7 cellular contexts compared by ENCODE assay signal in the genomic region with DNA sequence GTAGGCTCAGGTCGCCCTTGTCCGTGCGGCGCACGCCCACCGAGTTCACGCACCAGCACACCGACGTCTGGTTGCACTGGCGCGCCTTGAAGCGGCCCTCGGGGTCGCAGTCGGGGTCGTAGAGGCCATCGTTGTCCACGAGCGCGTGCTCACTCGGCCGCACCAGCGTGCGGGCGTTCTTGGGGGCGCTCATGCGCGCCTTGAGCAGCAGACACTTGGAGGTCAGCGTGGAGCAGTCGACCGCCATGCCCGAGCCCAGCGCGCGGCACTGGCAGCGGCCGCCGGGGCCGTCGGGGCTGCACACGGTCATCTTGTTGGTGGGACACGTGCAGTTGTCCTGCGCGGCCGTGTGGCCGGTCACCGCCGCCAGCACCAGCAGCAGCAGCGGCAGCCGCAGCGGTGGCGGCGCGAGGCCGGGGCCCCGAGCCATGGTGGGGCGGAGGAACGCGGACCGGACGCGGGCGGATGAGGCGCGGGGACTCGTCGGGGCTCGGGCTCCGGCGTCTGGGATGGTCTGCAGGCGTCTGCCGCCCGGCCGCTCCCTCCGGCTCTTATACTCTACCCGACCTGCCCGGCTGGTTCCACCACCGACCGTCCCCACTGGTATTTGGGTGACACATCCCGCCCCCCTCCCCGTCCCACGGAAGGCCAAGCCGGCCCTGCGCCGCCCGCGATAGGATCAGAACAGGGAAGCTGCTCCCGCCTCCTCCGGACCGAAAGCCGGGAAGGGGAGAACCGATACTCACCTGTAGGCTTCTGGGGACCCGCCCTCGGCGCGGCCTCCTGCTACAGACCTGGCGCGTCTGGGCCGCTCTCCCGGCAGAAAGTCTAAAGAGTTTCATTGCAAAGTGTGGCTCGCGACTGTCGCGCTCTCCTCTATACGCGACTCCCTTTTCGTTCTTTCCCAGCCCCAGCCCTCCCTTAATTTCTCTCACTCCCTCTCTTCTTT. TPM values are rescaled to one million over a fixed set of nuclear protein-coding genes. Genes with fewer than 3 reads are reported as not detected.
A peak's percentile ranks its signal among the peaks of the same experiment; 100 is the strongest.
DNase-seq lines count a peak whose midpoint lies in the region; ATAC-seq, FAIRE-seq and TF ChIP-seq lines count a peak whose summit lies in the region.

TACSTD2 (minus strand) TSS at position 526 of the 949 bp plus-strand sequence; CDS start at position 430, 96 bp downstream.

- H3K27me3 ChIP-seq in bronchial epithelial cell (ENCODE audit: control insufficient read depth, insufficient read depth, low read length), result no peaks in the 10 kb centered on the region
- H3K27me3 ChIP-seq in subcutaneous abdominal adipose tissue (ENCODE audit: control insufficient read depth in 5 of 5, insufficient read depth in 4 of 5, low read length in 5 of 5), result peaks cover 5 to 30% (median 30%) of the 10 kb centered on the region in 5 donors

- peaks cover 0 to 27% (median 18%) of the 10 kb centered on the region in 5 donors for H3K4me1 ChIP-seq in subcutaneous abdominal adipose tissue (ENCODE audit: control insufficient read depth in 5 of 5, insufficient read depth in 5 of 5, low read length in 5 of 5)

- H3K36me3 ChIP-seq in bronchial epithelial cell (ENCODE audit: control insufficient read depth, insufficient read depth, low read length) (no peaks in the 10 kb centered on the region), subcutaneous abdominal adipose tissue (ENCODE audit: control insufficient read depth in 5 of 5, insufficient read depth in 5 of 5, low read length in 5 of 5) (no peaks in the 10 kb centered on the region)

- H3K4me3 ChIP-seq in bronchial epithelial cell (ENCODE audit: low read depth, low read length) (peak within 1 kb of the TSS; percentile 84), subcutaneous abdominal adipose tissue (ENCODE audit: low read depth in 1 of 5, low read length in 5 of 5) (peak within 1 kb of the TSS in 4 of 5 donors; percentile 22 to 62 (median 38))

- FAIRE-seq in bronchial epithelial cell (lab: Jason Lieb, UNC), result no peak

- TF ChIP-seq CTCF in bronchial epithelial cell (IDR thresholded peaks at IDR 0.05; ENCODE audit: insufficient read depth, low read length, severe bottlenecking), result peak; percentile 6

- ATAC-seq in left lobe of liver, result peak; percentile 61
- no peak for ATAC-seq in GM21737 (IDR thresholded peaks at IDR 0.05; ENCODE audit: unreplicated experiment)
- ATAC-seq in HG03095 (IDR thresholded peaks at IDR 0.05; ENCODE audit: unreplicated experiment), result no peak

- DNase-seq in NCI-H146 (lab: John Stamatoyannopoulos, UW) (peak; percentile 68), bronchial epithelial cell (ENCODE audit: low read depth) (peak; percentile 89), left lobe of liver (ENCODE audit: low spot score) (peak; percentile 49), NAMALWA (ENCODE audit: low spot score) (no peak)

- H3K9me3 ChIP-seq in subcutaneous abdominal adipose tissue (ENCODE audit: control insufficient read depth in 5 of 5, low read length in 5 of 5), result no peaks in the 10 kb centered on the region

- no peak within 1 kb of the TSS for H3K27ac ChIP-seq in subcutaneous abdominal adipose tissue (ENCODE audit: low read depth, low read length)

- H3K9ac ChIP-seq in subcutaneous abdominal adipose tissue (ENCODE audit: low read length in 5 of 5), result no peak within 1 kb of the TSS

RNA-seq across cellular contexts. Expression of gene TACSTD2, which starts in this region (rescaled TPM):
- 124 and 246 TPM in 2 replicates for total RNA-seq in bronchial epithelial cell
- total RNA-seq in left lobe of liver, result 2.2 TPM

Comparison
In these comparisons a context has a peak if more than half of its experiments do, and no peak if none do; other contexts are left out.
1. RNA of gene TACSTD2 (total RNA-seq): 124 to 246 TPM in bronchial epithelial cell; 2.2 TPM in left lobe of liver (single experiment); every median in the first group is over 10 times any median in the second.